16 cellular contexts compared by ENCODE assay signal in the genomic region with DNA sequence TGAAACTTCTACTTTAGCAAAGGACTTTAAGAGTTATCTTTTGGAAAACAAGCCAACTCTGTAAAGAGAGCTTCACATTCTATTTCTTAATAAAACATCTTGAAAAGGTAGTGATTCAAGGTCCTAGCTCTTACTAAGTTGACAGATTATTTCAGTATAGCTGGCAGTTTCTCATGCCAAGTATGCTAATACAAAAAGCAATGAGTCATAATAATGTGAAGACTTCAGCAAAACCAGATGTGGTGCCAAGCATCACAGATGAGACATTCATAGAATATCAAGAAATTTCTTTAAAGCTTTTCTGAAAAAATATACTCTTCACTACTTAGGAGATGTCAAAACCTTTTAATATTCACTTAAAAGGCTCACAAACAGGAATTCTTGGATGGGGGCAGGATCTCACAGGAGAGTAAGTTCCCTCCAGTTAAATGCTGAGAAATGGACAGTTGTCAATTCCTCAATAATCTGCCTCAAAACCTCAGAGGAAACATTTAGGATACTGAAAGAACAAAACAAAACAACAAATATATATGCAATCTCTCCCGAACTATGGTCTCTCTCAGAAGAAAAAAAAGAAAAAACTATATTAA. TPM values are rescaled to one million over a fixed set of nuclear protein-coding genes. Genes with fewer than 3 reads are reported as not detected.
DNase-seq lines count a peak whose midpoint lies in the region; ATAC-seq and TF ChIP-seq lines count a peak whose summit lies in the region.
"Had no signal": no experiment of that assay in that cellular context is flagged by ENCODE, and none has a peak within 500 bp of the region (broad histone marks: within the 10 kb centered on the region; RNA-seq: fewer than 3 reads in every experiment).

No MANE protein-coding gene starts in this region.

- CTCF ChIA-PET in A673 (lab: Charles Lee): no interaction called here

- TF ChIP-seq CTCF in A673 (conservative IDR thresholded peaks at IDR 0.05; ENCODE audit: low read depth, low read length) (no peak), HFFc6 (IDR thresholded peaks at IDR 0.05) (no peak), astrocyte of the cerebellum (IDR thresholded peaks at IDR 0.05; ENCODE audit: low read depth, low read length, missing control alignments) (no peak)

- peak; percentile 72 for DNase-seq in A673 (ENCODE audit: low spot score)
- DNase-seq in HFFc6: peak; percentile 88
- DNase-seq in astrocyte of the cerebellum (ENCODE audit: low read depth): peak; percentile 93
- DNase-seq in hepatic stellate cell (ENCODE audit: low spot score): peak; percentile 71
- DNase-seq in iPS-NIHi11 (ENCODE audit: low spot score): no peak
- no peak for DNase-seq in stimulated activated naive CD4-positive, alpha-beta T cell treated with Interleukin-2 at 50 U/mL for 16 hours (lab: John Stamatoyannopoulos, UW)
- no peak for DNase-seq in KBM-7
- DNase-seq: activated CD4-positive, alpha-beta T cell treated with anti-CD3 and anti-CD28 coated beads, Interleukin-2, amount 10 ng/mL, durations not matched to agents 7 days and 5 days; C1 segment of cervical spinal cord; NCI-H2227 treated with DMSO at 0.1 percent for 48 hours; stimulated activated naive CD4-positive, alpha-beta T cell had no signal

- no TSS peak for BruUV-seq in A673 (replicated peaks; lab: Mats Ljungman, UMichigan)

- H3K9me3 ChIP-seq in A673 (ENCODE audit: low read depth, low read length, poor library complexity, severe bottlenecking): no peaks in the 10 kb centered on the region

- H3K27ac Mint-ChIP-seq in HFFc6: peak overlapping the region; percentile 54
- H3K27ac Mint-ChIP-seq: activated CD4-positive, alpha-beta T cell treated with anti-CD3 and anti-CD28 coated beads, Interleukin-2, amount 10 ng/mL, durations not matched to agents 7 days and 5 days; activated naive CD8-positive, alpha-beta T cell; IgD-negative memory B cell; mesothelial cell of epicardium had no signal

- H3K4me1 ChIP-seq in A673 (ENCODE audit: insufficient read depth, low read length, poor library complexity, severe bottlenecking): peaks cover 9% of the 10 kb centered on the region

- intact Hi-C loops in A673 (cut with micrococcal nuclease; ENCODE audit: unreplicated experiment): no loop called here

- H3K9me3 Mint-ChIP-seq in HFFc6: peaks cover 21% of the 10 kb centered on the region; the same call in 1 of the 2 replicates

- in situ Hi-C loops in astrocyte of the cerebellum (cut with HindIII; ENCODE audit: low sequenced_read_pairs): no loop called here
- in situ Hi-C loops in KBM-7 (cut with MboI; ENCODE audit: low pct_unique_long_range_greater_than_20kb, low sequenced_read_pairs): no loop called here

- peaks cover 72% of the 10 kb centered on the region for H3K4me1 Mint-ChIP-seq in HFFc6 (ENCODE audit: low read depth)
- H3K4me1 Mint-ChIP-seq: activated CD4-positive, alpha-beta T cell treated with anti-CD3 and anti-CD28 coated beads, Interleukin-2, amount 10 ng/mL, durations not matched to agents 7 days and 5 days; IgD-negative memory B cell; mesothelial cell of epicardium had no signal

- no peaks in the 10 kb centered on the region for H3K36me3 ChIP-seq in A673 (ENCODE audit: insufficient read depth, low read length, poor library complexity, severe bottlenecking)

- H3K27me3 Mint-ChIP-seq in HFFc6 (ENCODE audit: insufficient read depth): no peaks in the 10 kb centered on the region
- H3K27me3 Mint-ChIP-seq: activated CD4-positive, alpha-beta T cell treated with anti-CD3 and anti-CD28 coated beads, Interleukin-2, amount 10 ng/mL, durations not matched to agents 7 days and 5 days; activated naive CD8-positive, alpha-beta T cell; IgD-negative memory B cell had no signal

- H3K4me3 Mint-ChIP-seq in HFFc6: peak overlapping the region; percentile 24; the same call in 1 of the 2 replicates
- H3K4me3 Mint-ChIP-seq: activated CD4-positive, alpha-beta T cell treated with anti-CD3 and anti-CD28 coated beads, Interleukin-2, amount 10 ng/mL, durations not matched to agents 7 days and 5 days; activated naive CD8-positive, alpha-beta T cell; IgD-negative memory B cell; mesothelial cell of epicardium had no signal

- H3K27ac ChIP-seq in A673 (ENCODE audit: low read depth, low read length, poor library complexity, severe bottlenecking): peak overlapping the region; percentile 37
- H3K27ac ChIP-seq: esophagus muscularis mucosa had no signal

- POLR2A ChIA-PET in A673 (lab: Charles Lee; ENCODE audit: low non-redundant PET): no interaction called here

- H3K27me3 ChIP-seq in A673 (replicated peaks; ENCODE audit: insufficient read depth, low read depth, low read length, poor library complexity): no peaks in the 10 kb centered on the region
- H3K27me3 ChIP-seq: esophagus muscularis mucosa had no signal

- no peak for ATAC-seq in HG02884 (IDR thresholded peaks at IDR 0.05; ENCODE audit: unreplicated experiment)

- no peak overlapping the region for H3K4me3 ChIP-seq in A673 (ENCODE audit: low read depth, low read length, poor library complexity, severe bottlenecking)
- no peak overlapping the region for H3K4me3 ChIP-seq in astrocyte of the cerebellum (ENCODE audit: low read depth, low read length)
- H3K4me3 ChIP-seq: esophagus muscularis mucosa had no signal

- H3K36me3 Mint-ChIP-seq in HFFc6 (ENCODE audit: low read depth): peaks cover 66% of the 10 kb centered on the region

RNA-seq across cellular contexts. Expression of a gene that starts 45.6 kb away (rescaled TPM):
- total RNA-seq in A673 (2021): 29.9 and 33.6 TPM in 2 replicates
- 100 to 1,000 TPM; 199 to 436 (median 233) TPM for total RNA-seq in HFFc6 (2021; fragmentation: NEBNext Ultra II Directional; extraction: Animal tissue kit (Norgen Biotek cat#: 25700))

Comparison
In these comparisons a context has a peak if more than half of its experiments do, and no peak if none do; other contexts are left out.
1. DNase-seq: peak in A673 (single experiment), HFFc6 (single experiment), astrocyte of the cerebellum (single experiment) and hepatic stellate cell (single experiment); none in iPS-NIHi11 (single experiment), stimulated activated naive CD4-positive, alpha-beta T cell treated with Interleukin-2 at 50 U/mL for 16 hours (single experiment) and KBM-7 (single experiment).